ENCODE assay signal across 8 cellular contexts in the genomic region with DNA sequence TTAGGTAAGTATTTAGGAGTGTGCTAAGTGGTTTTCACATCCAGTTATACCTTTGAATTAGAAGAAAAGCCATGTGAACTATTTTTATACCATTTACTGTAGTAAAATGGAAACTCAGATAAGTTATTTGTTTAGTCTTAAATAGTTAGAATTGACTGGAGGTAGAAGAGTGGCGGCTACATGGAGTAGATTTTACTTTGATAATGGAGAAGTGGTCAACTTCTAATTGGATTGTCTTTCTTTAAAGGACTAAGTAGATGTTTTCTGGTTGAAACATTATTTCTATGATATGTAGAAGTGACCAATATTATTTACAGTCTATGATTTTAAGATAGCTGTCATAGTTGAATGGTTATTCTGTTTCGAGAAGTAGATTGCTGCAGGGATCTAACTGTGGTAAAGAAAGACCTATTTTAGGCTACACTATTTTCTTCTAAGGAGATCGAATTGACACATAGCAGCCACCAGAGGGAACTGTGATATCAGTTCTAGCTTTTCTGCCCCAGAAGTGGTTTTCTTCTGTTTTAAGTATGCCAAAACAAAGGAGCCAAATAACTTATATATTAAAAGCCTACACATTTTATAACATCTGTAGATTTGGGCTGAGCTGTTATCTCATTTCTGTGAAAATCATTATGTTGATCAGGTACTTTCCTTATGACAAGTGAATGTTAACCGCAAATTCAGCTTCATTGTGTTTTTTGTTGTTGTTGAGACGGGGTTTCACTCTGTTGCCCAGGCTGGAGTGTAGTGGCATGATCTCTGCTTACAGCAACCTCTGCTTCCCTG. TPM values are rescaled to one million over a fixed set of nuclear protein-coding genes. Genes with fewer than 3 reads are reported as not detected.
A peak's percentile ranks its signal among the peaks of the same experiment; 100 is the strongest.
DNase-seq lines count a peak whose midpoint lies in the region; ATAC-seq and TF ChIP-seq lines count a peak whose summit lies in the region.

No MANE protein-coding gene starts in this region.

- H3K27ac Mint-ChIP-seq in effector memory CD8-positive, alpha-beta T cell: peak overlapping the region; percentile 76 to 82
- peak overlapping the region in 2 of 9 donors; percentile 3 to 72 for H3K27ac Mint-ChIP-seq in naive thymus-derived CD4-positive, alpha-beta T cell

- H3K4me3 ChIP-seq in OCI-LY1 (ENCODE audit: low read depth, low read length, poor library complexity, severe bottlenecking): no peak overlapping the region
- no peak overlapping the region for H3K4me3 ChIP-seq in naive thymus-derived CD4-positive, alpha-beta T cell (ENCODE audit: low read length)

- no peak overlapping the region for H3K27ac ChIP-seq in OCI-LY1 (ENCODE audit: low read depth, low read length, poor library complexity, severe bottlenecking)
- H3K27ac ChIP-seq in naive thymus-derived CD4-positive, alpha-beta T cell (ENCODE audit: low read depth, low read length): no peak overlapping the region

- H3K4me3 Mint-ChIP-seq in effector memory CD8-positive, alpha-beta T cell: peak overlapping the region in 1 of 2 donors; percentile 31
- no peak overlapping the region for H3K4me3 Mint-ChIP-seq in naive thymus-derived CD4-positive, alpha-beta T cell

- peaks cover 47% of the 10 kb centered on the region for H3K36me3 ChIP-seq in OCI-LY1 (ENCODE audit: insufficient read depth, low read length)
- peaks cover 0 to 6% (median 4%) of the 10 kb centered on the region in 3 experiments for H3K36me3 ChIP-seq in naive thymus-derived CD4-positive, alpha-beta T cell (ENCODE audit: control insufficient read depth in 2 of 3, insufficient read depth in 3 of 3, low read length in 3 of 3)

- CTCF ChIA-PET in naive thymus-derived CD4-positive, alpha-beta T cell (lab: Charles Lee): interaction anchor here (0.7 to 1.3 kb wide), 3 partner anchors 83 to 182 kb away, joined by 3 to 4 read pairs (median 3); no protein-coding TSS in a partner anchor

- ATAC-seq in HG02884 (IDR thresholded peaks at IDR 0.05; ENCODE audit: unreplicated experiment): peak; percentile 78
- peak; percentile 78 for ATAC-seq in effector memory CD8-positive, alpha-beta T cell (replicated peaks)
- ATAC-seq in naive thymus-derived CD4-positive, alpha-beta T cell: peak; percentile 72

- intact Hi-C loops in naive thymus-derived CD4-positive, alpha-beta T cell (cut with micrococcal nuclease): loop anchor here (1.0 to 5.0 kb wide), 2 partner anchors 53 to 179 kb away; no protein-coding TSS in a partner anchor

- H3K9me3 Mint-ChIP-seq in effector memory CD8-positive, alpha-beta T cell: no peaks in the 10 kb centered on the region
- H3K9me3 Mint-ChIP-seq in naive thymus-derived CD4-positive, alpha-beta T cell: peaks cover 0 to 6% (median 0%) of the 10 kb centered on the region in 11 donors

- DNase-seq in AG08396 (ENCODE audit: low spot score) (peak; percentile 47), NCI-H2081 treated with DMSO at 0.1 percent for 48 hours (lab: John Stamatoyannopoulos, UW) (no peak), NCI-H1436 treated with DMSO at 0.1 percent for 48 hours (lab: John Stamatoyannopoulos, UW) (no peak)
- peak in 1 of 3 experiments; percentile 2 for DNase-seq in effector memory CD8-positive, alpha-beta T cell
- DNase-seq in naive thymus-derived CD4-positive, alpha-beta T cell: peak in 3 of 9 donors; percentile 4 to 22 (median 11)

- no peaks in the 10 kb centered on the region for H3K9me2 ChIP-seq in OCI-LY1 (ENCODE audit: low read depth, low read length)

- peaks cover 25 to 36% of the 10 kb centered on the region in 2 donors for H3K4me1 Mint-ChIP-seq in effector memory CD8-positive, alpha-beta T cell (ENCODE audit: low read depth in 2 of 2)
- peaks cover 21 to 67% (median 52%) of the 10 kb centered on the region in 7 donors for H3K4me1 Mint-ChIP-seq in naive thymus-derived CD4-positive, alpha-beta T cell

- POLR2A ChIA-PET in naive thymus-derived CD4-positive, alpha-beta T cell (lab: Charles Lee): no interaction called here

- peaks cover under 1% of the 10 kb centered on the region; the same call in 1 of the 2 replicates for H3K9me3 ChIP-seq in OCI-LY1 (ENCODE audit: low read length)
- peaks cover 0 to under 1% (median 0%) of the 10 kb centered on the region in 3 experiments for H3K9me3 ChIP-seq in naive thymus-derived CD4-positive, alpha-beta T cell (ENCODE audit: control insufficient read depth in 2 of 3, low read length in 3 of 3)

- peaks cover 46% of the 10 kb centered on the region for H3K36me3 Mint-ChIP-seq in effector memory CD8-positive, alpha-beta T cell (ENCODE audit: insufficient read depth)
- H3K36me3 Mint-ChIP-seq in naive thymus-derived CD4-positive, alpha-beta T cell: peaks cover 0 to 18% (median 15%) of the 10 kb centered on the region in 5 donors

- no peaks in the 10 kb centered on the region for H3K27me3 Mint-ChIP-seq in effector memory CD8-positive, alpha-beta T cell
- H3K27me3 Mint-ChIP-seq in naive thymus-derived CD4-positive, alpha-beta T cell: no peaks in the 10 kb centered on the region

- H4K20me1 ChIP-seq in OCI-LY1 (ENCODE audit: insufficient read depth, low read length): 0 out of 2 replicates have a peak, but pooled peaks cover 4% of the 10 kb centered on the region

- H3F3A ChIP-seq in OCI-LY1 (ENCODE audit: insufficient read depth, low read length): no peaks in the 10 kb centered on the region

- peak; percentile 62 for TF ChIP-seq CTCF in GM12873 (IDR thresholded peaks at IDR 0.05; ENCODE audit: insufficient read depth, low read depth, low read length, missing control alignments)
- TF ChIP-seq CTCF in OCI-LY1 (IDR thresholded peaks at IDR 0.05; ENCODE audit: low read length): peak; percentile 60

- no peak overlapping the region for H3K4me2 ChIP-seq in OCI-LY1 (ENCODE audit: low read length)

- peaks cover 76% of the 10 kb centered on the region for H3K79me2 ChIP-seq in OCI-LY1 (ENCODE audit: insufficient read depth, low read length)

- no peak overlapping the region for H2AFZ ChIP-seq in OCI-LY1 (ENCODE audit: low read length)

- H3K9ac ChIP-seq in OCI-LY1 (ENCODE audit: low read length): no peak overlapping the region

- peaks cover 11% of the 10 kb centered on the region for H3K4me1 ChIP-seq in OCI-LY1 (ENCODE audit: insufficient read depth, low read length, severe bottlenecking)
- H3K4me1 ChIP-seq in naive thymus-derived CD4-positive, alpha-beta T cell (ENCODE audit: control insufficient read depth in 2 of 2, insufficient read depth in 2 of 2, low read length in 2 of 2): peaks cover 8 to 21% of the 10 kb centered on the region in 2 donors

- no peaks in the 10 kb centered on the region for H3K27me3 ChIP-seq in OCI-LY1 (ENCODE audit: insufficient read depth, low read length)
- no peaks in the 10 kb centered on the region for H3K27me3 ChIP-seq in naive thymus-derived CD4-positive, alpha-beta T cell (ENCODE audit: control insufficient read depth in 2 of 2, insufficient read depth in 2 of 2, low read length in 2 of 2)

RNA-seq across cellular contexts. Expression of a gene that starts 26.1 kb away (rescaled TPM):
- 100 to 1,000 TPM in 4 of 5 experiments, 10 to 100 TPM in 1; 58.1 to 133 (median 111) TPM for total RNA-seq in naive thymus-derived CD4-positive, alpha-beta T cell
- 10 to 100 TPM; 13.4 to 15.7 TPM for polyA plus RNA-seq in naive thymus-derived CD4-positive, alpha-beta T cell
